In the genomic region with DNA sequence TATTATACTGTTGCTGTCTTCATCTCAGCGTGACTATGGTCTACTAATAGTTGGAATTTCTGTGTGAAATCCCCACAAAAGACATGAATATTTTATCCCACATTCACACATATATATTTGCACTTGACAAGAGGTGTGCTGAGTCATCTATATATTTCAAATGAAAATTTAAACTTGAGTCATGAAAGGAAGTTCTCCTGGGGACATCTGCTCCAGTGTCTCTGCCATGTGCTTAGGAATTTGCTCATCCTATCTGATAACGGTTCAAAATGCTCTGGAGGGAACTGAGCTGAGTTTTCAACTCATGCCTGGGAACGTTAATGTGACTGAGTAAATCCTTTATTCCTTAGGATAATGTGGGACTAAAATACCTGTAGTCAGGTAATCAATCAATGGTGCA, we compare ENCODE assay signal across 29 cellular contexts.
"Had no signal": no experiment of that assay in that cellular context is flagged by ENCODE, and none has a peak within 500 bp of the region (broad histone marks: within the 10 kb centered on the region; RNA-seq: fewer than 3 reads in every experiment).

No MANE protein-coding gene starts in this region.

- H3K79me2 ChIP-seq: parathyroid adenoma had no signal

- H3K27me3 Mint-ChIP-seq: activated CD4-positive, alpha-beta T cell treated with anti-CD3 and anti-CD28 coated beads, Interleukin-2, amount 10 ng/mL, durations not matched to agents 24 days and 14 days; activated CD8-positive, alpha-beta memory T cell treated with anti-CD3 and anti-CD28 coated beads, Interleukin-2, amount 10 ng/mL, durations not matched to agents 7 days and 5 days; activated CD8-positive, alpha-beta T cell treated with anti-CD3 and anti-CD28 coated beads for 36 hours; activated naive CD4-positive, alpha-beta T cell treated with anti-CD3 and anti-CD28 coated beads, Interleukin-2, amount 50 U/mL, for 24 hours; brain had no signal

- H3K36me3 ChIP-seq: esophagus muscularis mucosa, gastroesophageal sphincter, heart left ventricle, suprapubic skin, tibial nerve had no signal

- H3K9me3 ChIP-seq: esophagus muscularis mucosa, gastroesophageal sphincter, heart left ventricle, mucosa of descending colon, suprapubic skin, tibial nerve had no signal

- H3K27ac ChIP-seq: esophagus muscularis mucosa, gastroesophageal sphincter, heart left ventricle, parathyroid adenoma, suprapubic skin, tibial nerve, VCaP had no signal

- H3K27me3 ChIP-seq: esophagus muscularis mucosa, gastroesophageal sphincter, heart left ventricle, suprapubic skin, tibial nerve had no signal

- H3K4me1 Mint-ChIP-seq: activated CD4-positive, alpha-beta T cell treated with anti-CD3 and anti-CD28 coated beads, Interleukin-2, amount 10 ng/mL, durations not matched to agents 24 days and 14 days; activated CD8-positive, alpha-beta memory T cell treated with anti-CD3 and anti-CD28 coated beads, Interleukin-2, amount 10 ng/mL, durations not matched to agents 7 days and 5 days; activated naive CD4-positive, alpha-beta T cell treated with anti-CD3 and anti-CD28 coated beads, Interleukin-2, amount 50 U/mL, for 24 hours; stimulated activated effector memory CD8-positive, alpha-beta T cell treated with anti-CD3 and anti-CD28 coated beads, Interleukin-12 subunit alpha, Interleukin-12 subunit beta, amount 100 ng/mL, for 72 hours; stimulated activated naive CD8-positive, alpha-beta T cell treated with anti-CD3 and anti-CD28 coated beads, Interleukin-15, amount 100 ng/mL, for 72 hours had no signal

- H3K27ac Mint-ChIP-seq: activated CD4-positive, alpha-beta T cell treated with anti-CD3 and anti-CD28 coated beads, Interleukin-2, amount 10 ng/mL, durations not matched to agents 24 days and 14 days; activated CD8-positive, alpha-beta memory T cell treated with anti-CD3 and anti-CD28 coated beads, Interleukin-2, amount 10 ng/mL, durations not matched to agents 7 days and 5 days; activated CD8-positive, alpha-beta T cell treated with anti-CD3 and anti-CD28 coated beads for 36 hours; activated naive CD4-positive, alpha-beta T cell treated with anti-CD3 and anti-CD28 coated beads, Interleukin-2, amount 50 U/mL, for 24 hours; brain; nephron progenitor cell; stimulated activated effector memory CD8-positive, alpha-beta T cell treated with anti-CD3 and anti-CD28 coated beads, Interleukin-12 subunit alpha, Interleukin-12 subunit beta, amount 100 ng/mL, for 72 hours; stimulated activated naive CD8-positive, alpha-beta T cell treated with anti-CD3 and anti-CD28 coated beads, Interleukin-15, amount 100 ng/mL, for 72 hours had no signal

- DNase-seq: activated CD4-positive, alpha-beta T cell treated with anti-CD3 and anti-CD28 coated beads, Interleukin-2, amount 10 ng/mL, durations not matched to agents 24 days and 14 days; activated CD8-positive, alpha-beta memory T cell treated with anti-CD3 and anti-CD28 coated beads, Interleukin-2, amount 10 ng/mL, durations not matched to agents 7 days and 5 days; activated CD8-positive, alpha-beta T cell treated with anti-CD3 and anti-CD28 coated beads for 36 hours; activated gamma-delta T cell; activated T-cell treated with anti-CD3 and anti-CD28 coated beads for 4 hours; central memory CD4-positive, alpha-beta T cell; dermis blood vessel endothelial cell; effector CD8-positive, alpha-beta T cell; heart left ventricle; islet precursor cell; left colon; mesenchymal stem cell; mucosa of descending colon; nephron progenitor cell; nucleus accumbens; small intestine; stimulated activated CD4-positive, alpha-beta T cell treated with anti-CD3 and anti-CD28 coated beads, Interleukin-2, amount 100 ng/mL, for 24 hours; stimulated activated naive CD8-positive, alpha-beta T cell treated with anti-CD3 and anti-CD28 coated beads, Interleukin-15, amount 100 ng/mL, for 72 hours had no signal

- H3K9me3 Mint-ChIP-seq: activated CD4-positive, alpha-beta T cell treated with anti-CD3 and anti-CD28 coated beads, Interleukin-2, amount 10 ng/mL, durations not matched to agents 24 days and 14 days; activated CD8-positive, alpha-beta T cell treated with anti-CD3 and anti-CD28 coated beads for 36 hours; activated naive CD4-positive, alpha-beta T cell treated with anti-CD3 and anti-CD28 coated beads, Interleukin-2, amount 50 U/mL, for 24 hours; brain; nephron progenitor cell; stimulated activated effector memory CD8-positive, alpha-beta T cell treated with anti-CD3 and anti-CD28 coated beads, Interleukin-12 subunit alpha, Interleukin-12 subunit beta, amount 100 ng/mL, for 72 hours had no signal

- H2AFZ ChIP-seq: parathyroid adenoma had no signal

- ATAC-seq: activated CD4-positive, CD25-positive, alpha-beta regulatory T cell treated with anti-CD3 and anti-CD28 coated beads, Interleukin-2, amount 50 U/mL, for 24 hours; activated CD8-positive, alpha-beta memory T cell treated with anti-CD3 and anti-CD28 coated beads, Interleukin-2, amount 10 ng/mL, durations not matched to agents 7 days and 5 days; activated CD8-positive, alpha-beta T cell treated with anti-CD3 and anti-CD28 coated beads for 36 hours; gastroesophageal sphincter; heart left ventricle; left colon; mucosa of descending colon; sciatic nerve; stimulated activated effector memory CD8-positive, alpha-beta T cell treated with anti-CD3 and anti-CD28 coated beads, Interleukin-12 subunit alpha, Interleukin-12 subunit beta, amount 100 ng/mL, for 72 hours; stimulated activated naive CD8-positive, alpha-beta T cell treated with anti-CD3 and anti-CD28 coated beads, Interleukin-15, amount 100 ng/mL, for 72 hours had no signal

- H3K4me3 Mint-ChIP-seq: activated CD4-positive, alpha-beta T cell treated with anti-CD3 and anti-CD28 coated beads, Interleukin-2, amount 10 ng/mL, durations not matched to agents 24 days and 14 days; activated CD8-positive, alpha-beta memory T cell treated with anti-CD3 and anti-CD28 coated beads, Interleukin-2, amount 10 ng/mL, durations not matched to agents 7 days and 5 days; activated CD8-positive, alpha-beta T cell treated with anti-CD3 and anti-CD28 coated beads for 36 hours; activated naive CD4-positive, alpha-beta T cell treated with anti-CD3 and anti-CD28 coated beads, Interleukin-2, amount 50 U/mL, for 24 hours; brain; nephron progenitor cell; stimulated activated effector memory CD8-positive, alpha-beta T cell treated with anti-CD3 and anti-CD28 coated beads, Interleukin-12 subunit alpha, Interleukin-12 subunit beta, amount 100 ng/mL, for 72 hours; stimulated activated naive CD8-positive, alpha-beta T cell treated with anti-CD3 and anti-CD28 coated beads, Interleukin-15, amount 100 ng/mL, for 72 hours had no signal

- H3K36me3 Mint-ChIP-seq: activated CD8-positive, alpha-beta memory T cell treated with anti-CD3 and anti-CD28 coated beads, Interleukin-2, amount 10 ng/mL, durations not matched to agents 7 days and 5 days; activated naive CD4-positive, alpha-beta T cell treated with anti-CD3 and anti-CD28 coated beads, Interleukin-2, amount 50 U/mL, for 24 hours; brain; stimulated activated effector memory CD8-positive, alpha-beta T cell treated with anti-CD3 and anti-CD28 coated beads, Interleukin-12 subunit alpha, Interleukin-12 subunit beta, amount 100 ng/mL, for 72 hours had no signal

- H3K4me3 ChIP-seq: esophagus muscularis mucosa, gastroesophageal sphincter, heart left ventricle, mucosa of descending colon, suprapubic skin, tibial nerve had no signal

- H3K4me1 ChIP-seq: esophagus muscularis mucosa, gastroesophageal sphincter, heart left ventricle, parathyroid adenoma, tibial nerve had no signal
